ENCODE assay signal across 19 cellular contexts in the genomic region with DNA sequence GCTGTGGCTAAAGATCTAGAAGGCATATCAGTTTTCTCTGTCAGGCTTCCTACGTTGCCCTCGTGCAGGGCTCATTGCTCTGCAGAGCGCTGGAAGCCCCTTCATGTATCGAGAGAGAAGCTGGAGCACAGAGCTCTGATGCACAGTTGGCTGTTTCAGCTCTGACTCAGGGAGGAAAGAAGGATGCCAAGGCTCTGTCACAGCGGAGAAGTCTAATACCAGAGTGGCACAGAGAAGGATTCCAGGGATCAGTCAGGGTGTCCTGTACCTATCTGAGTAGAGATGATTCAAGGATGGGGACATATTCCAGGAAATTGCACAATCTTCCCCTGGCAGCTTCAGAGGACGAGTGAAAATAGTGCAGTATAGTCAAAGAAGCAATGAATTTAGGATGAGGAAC.
DNase-seq lines count a peak whose midpoint lies in the region; ATAC-seq and TF ChIP-seq lines count a peak whose summit lies in the region.
"Had no signal": no experiment of that assay in that cellular context is flagged by ENCODE, and none has a peak within 500 bp of the region (broad histone marks: within the 10 kb centered on the region; RNA-seq: fewer than 3 reads in every experiment).

No MANE protein-coding gene starts in this region.

- H3K36me3 ChIP-seq in MG63 (no peaks in the 10 kb centered on the region), brain microvascular endothelial cell (replicated peaks) (no peaks in the 10 kb centered on the region), lung (ENCODE audit: control insufficient read depth in 2 of 2, insufficient read depth in 2 of 2, low read length in 2 of 2) (peaks cover 0 to 3% of the 10 kb centered on the region in 2 donors)
- H3K36me3 ChIP-seq: BE2C, uterus had no signal

- H3K27ac ChIP-seq in brain microvascular endothelial cell (no peak overlapping the region), lung (ENCODE audit: low read depth in 1 of 2, low read length in 1 of 2) (peak overlapping the region in 1 of 2 donors; percentile 46)
- H3K27ac ChIP-seq: uterus had no signal

- H3K27me3 ChIP-seq in MG63 (peaks cover 5% of the 10 kb centered on the region; the same call in 1 of the 2 replicates), brain microvascular endothelial cell (replicated peaks) (no peaks in the 10 kb centered on the region), lung (ENCODE audit: control insufficient read depth, insufficient read depth) (no peaks in the 10 kb centered on the region)
- H3K27me3 ChIP-seq: BE2C, uterus had no signal

- DNase-seq in AG08396 (ENCODE audit: low spot score) = peak; percentile 19
- peak; percentile 80 for DNase-seq in MG63
- peak; percentile 16 for DNase-seq in brain microvascular endothelial cell
- no peak for DNase-seq in lung (ENCODE audit: low spot score)
- DNase-seq in NCI-H1436 (lab: John Stamatoyannopoulos, UW) = no peak
- no peak for DNase-seq in stimulated activated naive CD4-positive, alpha-beta T cell (lab: John Stamatoyannopoulos, UW)
- DNase-seq: activated CD4-positive, CD25-positive, alpha-beta regulatory T cell treated with anti-CD3 and anti-CD28 coated beads, Interleukin-2, amount 50 U/mL, for 72 hours; activated T-cell treated with anti-CD3 and anti-CD28 coated beads, Interleukin-2, amount 50 U/mL, for 72 hours; BE2C; DMS79 treated with DMSO at 0.1 percent for 48 hours; effector memory CD4-positive, alpha-beta T cell; glutamatergic neuron; left colon; NCI-H187; stimulated activated CD8-positive, alpha-beta memory T cell treated with anti-CD3 and anti-CD28 coated beads, Interleukin-4, amount 100 ng/mL, for 48 hours; uterus had no signal

- in situ Hi-C loops in brain microvascular endothelial cell (cut with HindIII; ENCODE audit: low pct_ligation_motif_present, low sequenced_read_pairs) = no loop called here

- WGBS in lung, 2 donors = 67 to 70% methylated on average over 6 of the region's 6 CpGs

- no peaks in the 10 kb centered on the region for H3K9me3 ChIP-seq in MG63
- no peaks in the 10 kb centered on the region for H3K9me3 ChIP-seq in lung (ENCODE audit: control insufficient read depth in 2 of 2, insufficient read depth in 1 of 2, low read length in 1 of 2)
- H3K9me3 ChIP-seq: BE2C, uterus had no signal

- TF ChIP-seq CTCF in brain microvascular endothelial cell (IDR thresholded peaks at IDR 0.05; ENCODE audit: low read depth, low read length, missing control alignments) = no peak
- TF ChIP-seq CTCF in lung (IDR thresholded peaks at IDR 0.05; ENCODE audit: control extremely low read depth, extremely low read depth) = no peak

- H3K4me1 ChIP-seq in lung (ENCODE audit: control insufficient read depth in 2 of 2, insufficient read depth in 2 of 2, low read length in 2 of 2) = no peaks in the 10 kb centered on the region
- H3K4me1 ChIP-seq: BE2C, uterus had no signal

- H3K4me3 ChIP-seq in MG63 (no peak overlapping the region), brain microvascular endothelial cell (ENCODE audit: low read depth, low read length) (no peak overlapping the region), lung (no peak overlapping the region)
- H3K4me3 ChIP-seq: uterus had no signal

- ATAC-seq in lung (ENCODE audit: insufficient read depth, low FRiP score) (peak; percentile 35), HG02973 (IDR thresholded peaks at IDR 0.05; ENCODE audit: unreplicated experiment) (no peak), HG02759 (IDR thresholded peaks at IDR 0.05; ENCODE audit: unreplicated experiment) (no peak)
- ATAC-seq: HCT116, left colon had no signal

Comparison
In these comparisons a context has a peak if more than half of its experiments do, and no peak if none do; other contexts are left out.
1. DNase-seq: peak in AG08396 (single experiment), MG63 (single experiment) and brain microvascular endothelial cell (single experiment); none in lung (single experiment), NCI-H1436 (single experiment) and stimulated activated naive CD4-positive, alpha-beta T cell (0 of 6).